Comparison of ENCODE assay signal across 8 cellular contexts in the genomic region with DNA sequence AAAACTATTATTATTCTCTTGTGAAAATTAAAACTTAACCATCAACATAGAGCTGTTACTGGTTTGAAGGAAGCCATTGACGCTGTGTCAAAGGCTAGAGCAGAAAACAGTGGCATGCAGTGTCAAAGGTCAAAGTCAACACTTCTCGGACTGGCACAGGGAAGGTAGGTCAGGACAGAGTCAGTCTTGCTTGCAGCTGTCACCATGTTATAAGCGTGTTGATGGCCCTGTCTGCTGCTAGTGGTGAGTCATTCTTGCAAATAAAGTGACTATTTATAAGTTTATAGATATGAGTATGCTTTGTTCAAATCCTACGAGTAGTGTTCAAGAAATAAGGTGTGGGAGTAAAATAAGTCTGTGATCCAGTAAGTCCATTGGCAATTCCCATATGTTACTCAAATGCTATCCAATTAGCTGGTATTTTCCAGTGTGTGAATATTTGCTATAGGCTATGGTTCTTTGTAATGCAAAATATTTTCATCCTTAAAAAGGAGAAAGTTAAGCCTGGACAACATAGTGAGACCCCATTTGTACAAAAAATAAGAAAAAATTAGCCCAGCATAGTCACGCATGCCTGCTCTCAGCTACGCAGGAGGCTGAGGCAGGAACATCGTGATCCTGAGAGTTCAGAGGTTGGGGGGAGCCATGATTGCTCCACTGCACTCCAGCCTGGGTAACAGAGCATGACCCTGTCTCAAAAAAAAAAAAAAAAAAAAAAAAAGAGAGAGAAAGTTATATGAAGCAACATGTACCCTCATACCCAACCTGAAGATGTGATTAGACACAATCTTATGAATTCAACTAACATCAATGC. TPM values are rescaled to one million over a fixed set of nuclear protein-coding genes. Genes with fewer than 3 reads are reported as not detected.
DNase-seq lines count a peak whose midpoint lies in the region; ATAC-seq lines count a peak whose summit lies in the region.
"Had no signal": no experiment of that assay in that cellular context is flagged by ENCODE, and none has a peak within 500 bp of the region (broad histone marks: within the 10 kb centered on the region; RNA-seq: fewer than 3 reads in every experiment).

No MANE protein-coding gene starts in this region.

- H3K79me2 ChIP-seq in Karpas-422 (ENCODE audit: low read length), result no peaks in the 10 kb centered on the region

- no peaks in the 10 kb centered on the region for H3K9me3 ChIP-seq in Karpas-422 (ENCODE audit: low read length)
- H3K9me3 ChIP-seq in ectodermal cell (ENCODE audit: control insufficient read depth, low read length), result no peaks in the 10 kb centered on the region
- H3K9me3 ChIP-seq in skeletal muscle tissue (ENCODE audit: control insufficient read depth in 3 of 3, low read length in 3 of 3), result no peaks in the 10 kb centered on the region

- ATAC-seq in GM21528 (IDR thresholded peaks at IDR 0.05; ENCODE audit: low FRiP score, unreplicated experiment) (peak; percentile 51), GM18502 (IDR thresholded peaks at IDR 0.05; ENCODE audit: poor library complexity, unreplicated experiment) (no peak)

- WGBS in ectodermal cell, 2 experiments, result 85% methylated on average over 7 of the region's 7 CpGs

- H3K36me3 ChIP-seq in Karpas-422 (ENCODE audit: insufficient read depth, low read length) (no peaks in the 10 kb centered on the region), ectodermal cell (ENCODE audit: control insufficient read depth, insufficient read depth, low read length) (no peaks in the 10 kb centered on the region), skeletal muscle tissue (ENCODE audit: control insufficient read depth in 3 of 3, insufficient read depth in 3 of 3, low read length in 3 of 3) (no peaks in the 10 kb centered on the region)

- peak overlapping the region; percentile 74 for H3K4me2 ChIP-seq in Karpas-422 (ENCODE audit: low read depth, low read length, poor library complexity, severe bottlenecking)

- H3K27me3 ChIP-seq in Karpas-422 (ENCODE audit: low read length), result no peaks in the 10 kb centered on the region
- no peaks in the 10 kb centered on the region for H3K27me3 ChIP-seq in ectodermal cell (ENCODE audit: control insufficient read depth, insufficient read depth, low read length, poor library complexity, severe bottlenecking)
- peaks cover 0 to 5% (median 0%) of the 10 kb centered on the region in 3 donors for H3K27me3 ChIP-seq in skeletal muscle tissue (ENCODE audit: control insufficient read depth in 3 of 3, insufficient read depth in 3 of 3, low read length in 3 of 3)

- H3K4me1 ChIP-seq in Karpas-422 (ENCODE audit: low read length) (peaks cover 23% of the 10 kb centered on the region), ectodermal cell (ENCODE audit: control insufficient read depth, insufficient read depth, low read length) (no peaks in the 10 kb centered on the region), skeletal muscle tissue (ENCODE audit: control insufficient read depth in 3 of 3, insufficient read depth in 3 of 3, low read length in 3 of 3) (peaks cover 8 to 16% (median 15%) of the 10 kb centered on the region in 3 donors)

- DNase-seq in Karpas-422 (peak; percentile 70), medulla oblongata (ENCODE audit: extremely low spot score) (no peak)
- DNase-seq in activated CD4-positive, alpha-beta T cell treated with anti-CD3 and anti-CD28 coated beads, Interleukin-2, amount 50 U/mL, for 4 hours, result no peak

- H3K9me2 ChIP-seq in Karpas-422 (replicated peaks; ENCODE audit: insufficient read depth, low read length), result no peaks in the 10 kb centered on the region

- H4K20me1 ChIP-seq in Karpas-422 (ENCODE audit: insufficient read depth, low read depth, low read length), result no peaks in the 10 kb centered on the region

- H2AFZ ChIP-seq in Karpas-422 (ENCODE audit: low read length), result peak overlapping the region; percentile 91

- peak overlapping the region; percentile 58 for H3K4me3 ChIP-seq in Karpas-422 (ENCODE audit: low read length)
- H3K4me3 ChIP-seq in ectodermal cell (ENCODE audit: insufficient read depth, low read depth, low read length), result peak overlapping the region; percentile 32
- peak overlapping the region in 2 of 3 donors; percentile 18 to 60 for H3K4me3 ChIP-seq in skeletal muscle tissue (ENCODE audit: low read length in 3 of 3)

- H3K9ac ChIP-seq in Karpas-422 (ENCODE audit: low read length) (peak overlapping the region; percentile 63), skeletal muscle tissue (ENCODE audit: low read depth in 1 of 3, low read length in 3 of 3) (peak overlapping the region in 1 of 3 donors; percentile 60)

- H3K27ac ChIP-seq in Karpas-422 (ENCODE audit: low read length) (no peak overlapping the region), ectodermal cell (ENCODE audit: insufficient read depth, low read depth, low read length, poor library complexity, severe bottlenecking) (no peak overlapping the region), skeletal muscle tissue (ENCODE audit: low read depth, low read length) (peak overlapping the region; percentile 51)

RNA-seq across cellular contexts. Expression of a gene that starts 26.3 kb away (rescaled TPM):
- total RNA-seq in Karpas-422 (2014; rRNA removed; shearing (Covaris generic); ENCODE audit: low replicate concordance), result not detected in 2 replicates
- not detected for polyA plus RNA-seq in ectodermal cell (2013, experiment 1 of 4)
- not detected for polyA plus RNA-seq in ectodermal cell (2013, experiment 2 of 4)
- polyA plus RNA-seq in ectodermal cell (2013, experiment 3 of 4), result 0.43 TPM
- 0.12 TPM for polyA plus RNA-seq in ectodermal cell (2013, experiment 4 of 4)
- 17.2 TPM for total RNA-seq in skeletal muscle tissue
- total RNA-seq: mononuclear cell had no signal

Comparison
In these comparisons a context has a peak if more than half of its experiments do, and no peak if none do; other contexts are left out.
1. RNA of a gene that starts 26.3 kb away (total RNA-seq): 17.2 TPM in skeletal muscle tissue (single experiment); not detected in Karpas-422; every median in the first group is over 10 times any median in the second.
2. Peak in every context shown above with its lines, with median percentiles within 50 percentile points of each other: H3K4me3 ChIP-seq.